8 cellular contexts compared by ENCODE assay signal in the genomic region with DNA sequence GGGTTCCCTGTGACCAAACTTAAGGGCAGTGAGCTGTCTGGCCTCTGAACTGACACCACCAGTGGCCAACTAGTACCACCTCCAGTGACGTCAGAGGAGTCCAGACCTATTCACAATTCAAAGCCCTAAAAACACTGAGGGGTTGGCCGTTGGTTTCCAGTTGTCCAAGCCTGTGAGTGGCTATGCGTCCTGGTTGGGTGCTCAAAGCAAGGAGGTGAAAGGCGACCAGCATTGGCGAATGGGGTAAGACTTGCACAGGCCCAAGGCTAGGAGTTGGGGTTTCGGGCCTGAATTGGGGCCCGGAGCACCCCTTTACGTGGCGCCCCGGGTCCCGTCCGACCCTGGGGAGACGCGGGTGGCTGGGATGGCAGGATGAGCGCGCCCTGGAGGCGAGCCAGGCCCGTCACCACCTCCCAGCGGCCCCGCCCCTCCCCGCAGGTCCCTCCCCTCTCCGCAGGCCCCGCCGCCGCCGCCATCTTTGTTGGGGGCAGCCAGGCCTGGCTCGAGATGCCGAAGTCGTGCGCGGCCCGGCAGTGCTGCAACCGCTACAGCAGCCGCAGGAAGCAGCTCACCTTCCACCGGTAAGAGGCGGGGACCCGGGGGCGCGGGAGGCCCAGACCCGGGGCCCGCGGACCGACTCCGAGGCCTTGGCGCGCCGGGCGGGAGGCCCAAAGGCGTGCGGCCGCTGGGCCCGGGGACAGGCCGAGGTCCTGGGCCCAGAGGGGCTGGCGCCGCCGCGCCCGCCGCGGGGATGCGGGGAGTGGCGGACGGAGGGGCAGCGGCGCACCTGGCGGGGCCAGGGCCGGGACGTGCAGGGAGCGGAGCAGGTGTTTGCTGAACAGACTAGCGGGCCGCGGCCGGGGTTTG. TPM values are rescaled to one million over a fixed set of nuclear protein-coding genes. Genes with fewer than 3 reads are reported as not detected.
DNase-seq lines count a peak whose midpoint lies in the region; ATAC-seq lines count a peak whose summit lies in the region.

A gene with protein sequence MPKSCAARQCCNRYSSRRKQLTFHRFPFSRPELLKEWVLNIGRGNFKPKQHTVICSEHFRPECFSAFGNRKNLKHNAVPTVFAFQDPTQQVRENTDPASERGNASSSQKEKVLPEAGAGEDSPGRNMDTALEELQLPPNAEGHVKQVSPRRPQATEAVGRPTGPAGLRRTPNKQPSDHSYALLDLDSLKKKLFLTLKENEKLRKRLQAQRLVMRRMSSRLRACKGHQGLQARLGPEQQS (plus strand): TSS at position 157 of the 867 bp plus-strand sequence. CDS start 351 bp downstream, at position 508.

- H3K4me1 ChIP-seq in muscle layer of duodenum (ENCODE audit: control insufficient read depth in 1 of 2, insufficient read depth in 2 of 2, low read length in 2 of 2): peaks cover 0 to 20% of the 10 kb centered on the region in 2 donors

- in situ Hi-C loops in Caki2 (cut with HindIII; ENCODE audit: low pct_unique_long_range_greater_than_20kb, low sequenced_read_pairs): no loop called here

- no peaks in the 10 kb centered on the region for H3K9me3 Mint-ChIP-seq in activated T-cell treated with anti-CD3 and anti-CD28 coated beads, Interleukin-2, amount 50 U/mL, for 24 hours

- H3K9me3 ChIP-seq in muscle layer of duodenum (ENCODE audit: control insufficient read depth in 1 of 2, low read length in 2 of 2): no peaks in the 10 kb centered on the region

- peaks cover 30 to 41% of the 10 kb centered on the region in 2 donors for H3K36me3 ChIP-seq in muscle layer of duodenum (ENCODE audit: control insufficient read depth in 1 of 2, insufficient read depth in 2 of 2, low read length in 2 of 2)

- peak within 1 kb of the TSS; percentile 88 for H3K4me3 Mint-ChIP-seq in activated T-cell treated with anti-CD3 and anti-CD28 coated beads, Interleukin-2, amount 50 U/mL, for 24 hours

- H3K27ac ChIP-seq in muscle layer of duodenum (ENCODE audit: low read length): peak within 1 kb of the TSS; percentile 56

- peaks cover 31% of the 10 kb centered on the region for H3K4me1 Mint-ChIP-seq in activated T-cell treated with anti-CD3 and anti-CD28 coated beads, Interleukin-2, amount 50 U/mL, for 24 hours (ENCODE audit: low read depth)

- no peaks in the 10 kb centered on the region for H3K27me3 ChIP-seq in muscle layer of duodenum (ENCODE audit: low read depth, low read length)

- peak within 1 kb of the TSS; percentile 78 to 80 for H3K4me3 ChIP-seq in muscle layer of duodenum (ENCODE audit: low read depth in 1 of 2, low read length in 2 of 2)

- DNase-seq in Caki2 (ENCODE audit: low read depth): peak; percentile 81
- DNase-seq in HT1080 (ENCODE audit: low read depth): peak; percentile 66
- peak; percentile 18 for DNase-seq in OCI-M2 (lab: John Stamatoyannopoulos, UW; ENCODE audit: unreplicated experiment)
- peak; percentile 92 for DNase-seq in activated T-cell treated with anti-CD3 and anti-CD28 coated beads, Interleukin-2, amount 50 U/mL, for 24 hours
- DNase-seq in stimulated activated CD8-positive, alpha-beta memory T cell treated with anti-CD3 and anti-CD28 coated beads, Interleukin-7, amount 100 ng/mL, for 4 hours (ENCODE audit: low read depth in 2 of 2): peak; percentile 72 to 83

- H3K27ac Mint-ChIP-seq in activated T-cell treated with anti-CD3 and anti-CD28 coated beads, Interleukin-2, amount 50 U/mL, for 24 hours: peak within 1 kb of the TSS; percentile 86

- peaks cover 86% of the 10 kb centered on the region for H3K36me3 Mint-ChIP-seq in activated T-cell treated with anti-CD3 and anti-CD28 coated beads, Interleukin-2, amount 50 U/mL, for 24 hours (ENCODE audit: low read depth)

- ATAC-seq in GM19467 (IDR thresholded peaks at IDR 0.05; ENCODE audit: unreplicated experiment): peak; percentile 72
- ATAC-seq in esophagus mucosa: peak; percentile 90

- H3K27me3 Mint-ChIP-seq in activated T-cell treated with anti-CD3 and anti-CD28 coated beads, Interleukin-2, amount 50 U/mL, for 24 hours: no peaks in the 10 kb centered on the region

RNA-seq across cellular contexts. Expression of the gene that starts here (rescaled TPM):
- total RNA-seq in Caki2 (2014; rRNA removed; shearing (Covaris generic); ENCODE audit: low replicate concordance): 32.9 and 44.6 TPM in 2 replicates
- 20.9 and 22.0 TPM in 2 replicates for total RNA-seq in HT1080 (2014; rRNA removed; shearing (Covaris generic))
- polyA plus RNA-seq in HT1080 (2015; cell fraction: cytosol; rRNA removed): 15.7 and 18.3 TPM in 2 replicates
- polyA plus RNA-seq in HT1080 (2015; cell fraction: nucleus; rRNA removed): 15.2 and 21.5 TPM in 2 replicates
- 6.4 TPM for total RNA-seq in esophagus mucosa

Comparison
In these comparisons a context has a peak if more than half of its experiments do, and no peak if none do; other contexts are left out.
1. Peak in every context shown above with its lines: DNase-seq, ATAC-seq, H3K4me3 ChIP-seq and H3K27ac ChIP-seq.
2. DNase-seq: peak in every context shown above with its lines; median percentile 92 in activated T-cell treated with anti-CD3 and anti-CD28 coated beads, Interleukin-2, amount 50 U/mL, for 24 hours; 81 in Caki2; 78 in stimulated activated CD8-positive, alpha-beta memory T cell treated with anti-CD3 and anti-CD28 coated beads, Interleukin-7, amount 100 ng/mL, for 4 hours; 66 in HT1080; 18 in OCI-M2.